In genomic region chrX:40175416-40176255, GRCh38 we compare ENCODE assay signal across 8 cellular contexts.
DNase-seq lines count a peak whose midpoint lies in the region; ATAC-seq and TF ChIP-seq lines count a peak whose summit lies in the region.

No MANE protein-coding gene starts in this region.

- H3K79me2 ChIP-seq in HCT116 (ENCODE audit: insufficient read depth, low read length) = peaks cover 20% of the 10 kb centered on the region

- DNase-seq in ELR (ENCODE audit: low read depth) (peak; percentile 70), HCT116 (ENCODE audit: low read depth, low spot score) (no peak), NCI-H2196 (lab: John Stamatoyannopoulos, UW; ENCODE audit: unreplicated experiment) (peak; percentile 70), dermis blood vessel endothelial cell (peak; percentile 52), memory B cell (ENCODE audit: low spot score in 2 of 2) (peak; percentile 68 to 72)
- DNase-seq in activated CD4-positive, alpha-beta T cell treated with anti-CD3 and anti-CD28 coated beads, Interleukin-2, amount 10 ng/mL, durations not matched to agents 24 days and 14 days = peak; percentile 92
- DNase-seq in stimulated activated CD8-positive, alpha-beta memory T cell treated with anti-CD3 and anti-CD28 coated beads, Interleukin-2, amount 100 ng/mL, for 1 hour (ENCODE audit: low read depth in 2 of 2) = peak; percentile 46 to 57

- H2AFZ ChIP-seq in HCT116 (ENCODE audit: low read depth, low read length, poor library complexity, severe bottlenecking) = no peak overlapping the region

- H3K4me2 ChIP-seq in HCT116 (ENCODE audit: low read length) = peak overlapping the region; percentile 86

- intact Hi-C loops in HCT116 (cut with micrococcal nuclease) = loop anchor here (10.0 kb wide), 2 partner anchors 89 to 1371 kb away; partner anchors contain the start of gene MID1IP1
- intact Hi-C loops in activated CD4-positive, alpha-beta T cell treated with anti-CD3 and anti-CD28 coated beads, Interleukin-2, amount 10 ng/mL, durations not matched to agents 24 days and 14 days (cut with micrococcal nuclease) = loop anchor here (1.0 to 10.0 kb wide), 9 partner anchors 23 to 911 kb away; partner anchors contain the start of gene BCOR

- BruUV-seq in HCT116 (replicated peaks; lab: Mats Ljungman, UMichigan) = no TSS peak

- H4K20me1 ChIP-seq in HCT116 (ENCODE audit: insufficient read depth) = no peaks in the 10 kb centered on the region

- POLR2A ChIA-PET in HCT116 (lab: Charles Lee) = no interaction called here

- RAD21 ChIA-PET in HCT116 (lab: Charles Lee; ENCODE audit: low non-redundant PET in 1 of 2, low total read pairs in 2 of 2, uncharacterized antibody in 2 of 2, unreplicated experiment in 2 of 2) = no interaction called here

- no peaks in the 10 kb centered on the region for H3K9me3 ChIP-seq in HCT116 (ENCODE audit: control insufficient read depth in 1 of 2, insufficient read depth in 1 of 2, low read depth in 1 of 2, low read length in 2 of 2)

- TF ChIP-seq CTCF in HCT116 (IDR thresholded peaks at IDR 0.05 in 2 of 3, conservative IDR thresholded peaks at IDR 0.05 in 1 of 3; ENCODE audit: borderline replicate concordance in 1 of 3, insufficient read depth in 1 of 3, low read depth in 2 of 3, low read length in 2 of 3) = no peak

- no peaks in the 10 kb centered on the region for H3K27me3 ChIP-seq in HCT116 (ENCODE audit: insufficient read depth, low read length)

- H3K4me1 Mint-ChIP-seq in activated CD4-positive, alpha-beta T cell treated with anti-CD3 and anti-CD28 coated beads, Interleukin-2, amount 10 ng/mL, durations not matched to agents 24 days and 14 days = peaks cover 26% of the 10 kb centered on the region
- peaks cover 23% of the 10 kb centered on the region for H3K4me1 Mint-ChIP-seq in memory B cell

- no peak for TF ChIP-seq RAD21 in HCT116 (IDR thresholded peaks at IDR 0.05; ENCODE audit: low read depth)

- CTCF ChIA-PET in HCT116 (lab: Charles Lee) = interaction anchor here (1.3 kb wide), 1 partner anchor 8 kb away, joined by 3 read pairs; no protein-coding TSS in a partner anchor

- no peaks in the 10 kb centered on the region for H3K36me3 ChIP-seq in HCT116 (ENCODE audit: control insufficient read depth in 1 of 2, insufficient read depth in 2 of 2, low read length in 2 of 2)

- no peaks in the 10 kb centered on the region for H3K9me2 ChIP-seq in HCT116 (ENCODE audit: insufficient read depth)

- peak overlapping the region; percentile 48 to 60 for H3K4me3 ChIP-seq in HCT116 (replicated peaks in 1 of 2; ENCODE audit: low read depth in 1 of 2, low read length in 2 of 2)

- peak; percentile 17 for ATAC-seq in HCT116
- peak; percentile 58 for ATAC-seq in memory B cell (ENCODE audit: low read depth)
- no peak for ATAC-seq in GM21717 (IDR thresholded peaks at IDR 0.05; ENCODE audit: unreplicated experiment)

- no peaks in the 10 kb centered on the region for H3K27me3 Mint-ChIP-seq in activated CD4-positive, alpha-beta T cell treated with anti-CD3 and anti-CD28 coated beads, Interleukin-2, amount 10 ng/mL, durations not matched to agents 24 days and 14 days
- H3K27me3 Mint-ChIP-seq in memory B cell = no peaks in the 10 kb centered on the region

- peak overlapping the region; percentile 98 for H3K27ac ChIP-seq in HCT116 (ENCODE audit: low read depth, low read length)

- TF ChIP-seq POLR2A in HCT116 (IDR thresholded peaks at IDR 0.05; ENCODE audit: borderline replicate concordance, extremely low read depth, insufficient read depth, insufficient read length) = peak; percentile 5

- peaks cover 3% of the 10 kb centered on the region for H3K9me3 Mint-ChIP-seq in activated CD4-positive, alpha-beta T cell treated with anti-CD3 and anti-CD28 coated beads, Interleukin-2, amount 10 ng/mL, durations not matched to agents 24 days and 14 days
- no peaks in the 10 kb centered on the region for H3K9me3 Mint-ChIP-seq in memory B cell

- peak overlapping the region; percentile 93 for H3K4me3 Mint-ChIP-seq in activated CD4-positive, alpha-beta T cell treated with anti-CD3 and anti-CD28 coated beads, Interleukin-2, amount 10 ng/mL, durations not matched to agents 24 days and 14 days
- H3K4me3 Mint-ChIP-seq in memory B cell = peak overlapping the region; percentile 87

- peaks cover 21 to 63% of the 10 kb centered on the region in 2 experiments for H3K4me1 ChIP-seq in HCT116 (ENCODE audit: control insufficient read depth in 1 of 2, insufficient read depth in 2 of 2, low read length in 2 of 2)

- H3K36me3 Mint-ChIP-seq in activated CD4-positive, alpha-beta T cell treated with anti-CD3 and anti-CD28 coated beads, Interleukin-2, amount 10 ng/mL, durations not matched to agents 24 days and 14 days (ENCODE audit: low read depth) = no peaks in the 10 kb centered on the region
- H3K36me3 Mint-ChIP-seq in memory B cell = no peaks in the 10 kb centered on the region

- peak overlapping the region; percentile 99 for H3K27ac Mint-ChIP-seq in activated CD4-positive, alpha-beta T cell treated with anti-CD3 and anti-CD28 coated beads, Interleukin-2, amount 10 ng/mL, durations not matched to agents 24 days and 14 days
- H3K27ac Mint-ChIP-seq in memory B cell = peak overlapping the region; percentile 100

- peak overlapping the region; percentile 83 for H3K9ac ChIP-seq in HCT116 (ENCODE audit: low read length)

TF ChIP-seq in HCT116, 20 proteins besides CTCF, POLR2A, EP300 and RAD21:
- TF ChIP-seq REST (IDR thresholded peaks at IDR 0.05; ENCODE audit: low read depth) (no peak), EGR1 (IDR thresholded peaks at IDR 0.05; ENCODE audit: low read depth) (no peak), POLR2AphosphoS5 (IDR thresholded peaks at IDR 0.05; ENCODE audit: low read depth, low read length) (peak; percentile 49), CEBPB (IDR thresholded peaks at IDR 0.05; ENCODE audit: low read depth) (no peak), ELF1 (IDR thresholded peaks at IDR 0.05; ENCODE audit: borderline replicate concordance, low read depth) (no peak), CBX3 (IDR thresholded peaks at IDR 0.05; ENCODE audit: low read depth) (no peak), EZH2phosphoT487 (IDR thresholded peaks at IDR 0.05; ENCODE audit: borderline replicate concordance) (no peak), ZNF274 (IDR thresholded peaks at IDR 0.05; ENCODE audit: low read depth, low read length) (no peak), JUND (IDR thresholded peaks at IDR 0.05) (no peak), SRF (IDR thresholded peaks at IDR 0.05; ENCODE audit: low read depth) (no peak), YY1 (IDR thresholded peaks at IDR 0.05; ENCODE audit: extremely low read depth, insufficient replicate concordance, low read depth, low read length) (no peak), TCF7L2 (IDR thresholded peaks at IDR 0.05; ENCODE audit: borderline replicate concordance, extremely low read depth, insufficient read depth, insufficient read length) (peak; percentile 50), ZFX (IDR thresholded peaks at IDR 0.05) (no peak; the same call in 1 of the 2 replicates), MAX (IDR thresholded peaks at IDR 0.05) (no peak), FOSL1 (IDR thresholded peaks at IDR 0.05; ENCODE audit: low read depth) (no peak)
- TF ChIP-seq, protein P1, sequence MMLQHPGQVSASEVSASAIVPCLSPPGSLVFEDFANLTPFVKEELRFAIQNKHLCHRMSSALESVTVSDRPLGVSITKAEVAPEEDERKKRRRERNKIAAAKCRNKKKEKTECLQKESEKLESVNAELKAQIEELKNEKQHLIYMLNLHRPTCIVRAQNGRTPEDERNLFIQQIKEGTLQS (IDR thresholded peaks at IDR 0.05) = no peak
- TF ChIP-seq, protein P2, sequence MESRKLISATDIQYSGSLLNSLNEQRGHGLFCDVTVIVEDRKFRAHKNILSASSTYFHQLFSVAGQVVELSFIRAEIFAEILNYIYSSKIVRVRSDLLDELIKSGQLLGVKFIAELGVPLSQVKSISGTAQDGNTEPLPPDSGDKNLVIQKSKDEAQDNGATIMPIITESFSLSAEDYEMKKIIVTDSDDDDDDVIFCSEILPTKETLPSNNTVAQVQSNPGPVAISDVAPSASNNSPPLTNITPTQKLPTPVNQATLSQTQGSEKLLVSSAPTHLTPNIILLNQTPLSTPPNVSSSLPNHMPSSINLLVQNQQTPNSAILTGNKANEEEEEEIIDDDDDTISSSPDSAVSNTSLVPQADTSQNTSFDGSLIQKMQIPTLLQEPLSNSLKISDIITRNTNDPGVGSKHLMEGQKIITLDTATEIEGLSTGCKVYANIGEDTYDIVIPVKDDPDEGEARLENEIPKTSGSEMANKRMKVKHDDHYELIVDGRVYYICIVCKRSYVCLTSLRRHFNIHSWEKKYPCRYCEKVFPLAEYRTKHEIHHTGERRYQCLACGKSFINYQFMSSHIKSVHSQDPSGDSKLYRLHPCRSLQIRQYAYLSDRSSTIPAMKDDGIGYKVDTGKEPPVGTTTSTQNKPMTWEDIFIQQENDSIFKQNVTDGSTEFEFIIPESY (IDR thresholded peaks at IDR 0.05; ENCODE audit: extremely low read depth, insufficient replicate concordance, low read length) = no peak
TF ChIP-seq in HCT116: peak in this region for 2.
